ENCODE assay signal across 31 cellular contexts in genomic region chr5:68010740-68011139, GRCh38.
"Had no signal": no experiment of that assay in that cellular context is flagged by ENCODE, and none has a peak within 500 bp of the region (broad histone marks: within the 10 kb centered on the region; RNA-seq: fewer than 3 reads in every experiment).

No MANE protein-coding gene starts in this region.

- H3K27me3 ChIP-seq: adrenal gland, body of pancreas, brain microvascular endothelial cell, breast epithelium had no signal

- H3K4me1 ChIP-seq: adrenal gland, body of pancreas, breast epithelium had no signal

- H3K4me3 ChIP-seq: adrenal gland, body of pancreas, breast epithelium had no signal

- H3K27ac ChIP-seq: adrenal gland, body of pancreas, brain microvascular endothelial cell, breast epithelium, VCaP had no signal

- DNase-seq: activated B cell treated with CpG ODN at 0.5 μM for 24 hours; activated CD4-positive, alpha-beta memory T cell treated with anti-CD3 and anti-CD28 coated beads for 36 hours; activated CD4-positive, alpha-beta T cell treated with anti-CD3 and anti-CD28 coated beads for 4 hours; activated CD4-positive, alpha-beta T cell treated with anti-CD3 and anti-CD28 coated beads, Interleukin-2, amount 10 ng/mL, durations not matched to agents 24 days and 14 days; activated CD4-positive, alpha-beta T cell treated with anti-CD3 and anti-CD28 coated beads, Interleukin-2, amount 50 U/mL, for 1 hour; activated CD4-positive, alpha-beta T cell treated with anti-CD3 and anti-CD28 coated beads, Interleukin-2, amount 50 U/mL, for 4 hours; activated CD4-positive, CD25-positive, alpha-beta regulatory T cell treated with anti-CD3 and anti-CD28 coated beads, Interleukin-2, amount 50 U/mL, for 72 hours; activated CD8-positive, alpha-beta memory T cell treated with anti-CD3 and anti-CD28 coated beads, Interleukin-2, amount 50 U/mL, for 4 hours; activated CD8-positive, alpha-beta T cell treated with anti-CD3 and anti-CD28 coated beads for 36 hours; activated effector memory CD4-positive, alpha-beta T cell treated with anti-CD3 and anti-CD28 coated beads, Interleukin-2, amount 50 U/mL, for 16 hours; activated gamma-delta T cell treated with Interleukin-2 at 50 U/mL for 16 hours; activated naive CD4-positive, alpha-beta T cell; activated naive CD4-positive, alpha-beta T cell treated with anti-CD3 and anti-CD28 coated beads for 36 hours; activated naive CD4-positive, alpha-beta T cell treated with anti-CD3 and anti-CD28 coated beads, Interleukin-2, amount 50 U/mL, for 16 hours; activated naive CD8-positive, alpha-beta T cell treated with anti-CD3 and anti-CD28 coated beads for 36 hours; activated T-cell treated with anti-CD3 and anti-CD28 coated beads for 4 hours; activated T-cell treated with anti-CD3 and anti-CD28 coated beads, Interleukin-2, amount 50 U/mL, for 4 hours; activated T-cell treated with anti-CD3 and anti-CD28 coated beads, Interleukin-2, amount 50 U/mL, for 72 hours; adrenal gland; amniotic stem cell; aorta; body of pancreas; brain microvascular endothelial cell; central memory CD4-positive, alpha-beta T cell; T-helper 1 cell; T-helper 2 cell; T-helper 9 cell had no signal

- ATAC-seq: activated CD8-positive, alpha-beta T cell treated with anti-CD3 and anti-CD28 coated beads for 36 hours; activated naive CD4-positive, alpha-beta T cell treated with anti-CD3 and anti-CD28 coated beads, Interleukin-2, amount 50 U/mL, for 72 hours; activated T-cell treated with anti-CD3 and anti-CD28 coated beads, Interleukin-2, amount 50 U/mL, for 4 hours; activated T-cell treated with anti-CD3 and anti-CD28 coated beads, Interleukin-2, amount 50 U/mL, for 72 hours; activated T-helper 17 cell treated with anti-CD3 and anti-CD28 coated beads, Interleukin-2, amount 50 U/mL, for 72 hours; body of pancreas had no signal

- H3K36me3 ChIP-seq: adrenal gland, brain microvascular endothelial cell, breast epithelium had no signal

- H3K9me3 ChIP-seq: adrenal gland, body of pancreas, breast epithelium had no signal
